ENCODE assay signal across 18 cellular contexts in the genomic region with DNA sequence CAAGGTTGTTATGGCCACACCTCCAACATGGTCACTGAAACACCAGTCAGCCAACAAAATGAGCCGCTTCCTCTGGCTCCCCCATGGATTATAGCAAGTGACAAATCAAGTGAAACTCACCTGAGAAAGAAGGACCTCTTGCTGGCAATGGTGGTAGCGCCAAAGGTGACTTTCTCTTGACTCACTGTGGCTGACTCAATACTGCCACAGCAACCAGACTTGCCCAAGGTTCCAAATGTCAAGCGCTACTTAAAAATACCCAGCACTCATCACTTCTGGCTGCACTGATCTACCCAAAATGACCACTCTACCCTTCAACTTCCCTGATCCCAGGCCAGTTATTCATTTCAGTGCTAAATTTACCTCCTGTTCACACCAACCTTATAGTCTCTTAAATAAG.
DNase-seq lines count a peak whose midpoint lies in the region; ATAC-seq, FAIRE-seq and TF ChIP-seq lines count a peak whose summit lies in the region.
"Had no signal": no experiment of that assay in that cellular context is flagged by ENCODE, and none has a peak within 500 bp of the region (broad histone marks: within the 10 kb centered on the region; RNA-seq: fewer than 3 reads in every experiment).

No MANE protein-coding gene starts in this region.

- peaks cover 30% of the 10 kb centered on the region for H3K4me1 Mint-ChIP-seq in activated naive CD8-positive, alpha-beta T cell treated with anti-CD3 and anti-CD28 coated beads for 36 hours

- no TSS peak for BruUV-seq in HCT116 (replicated peaks; lab: Mats Ljungman, UMichigan)

- H3K9me3 ChIP-seq in HCT116 (ENCODE audit: control insufficient read depth in 1 of 2, insufficient read depth in 1 of 2, low read depth in 1 of 2, low read length in 2 of 2), result no peaks in the 10 kb centered on the region
- H3K9me3 ChIP-seq in smooth muscle cell (replicated peaks; ENCODE audit: low read depth), result no peaks in the 10 kb centered on the region
- H3K9me3 ChIP-seq: ascending aorta, BLaER1, pancreas, tibial artery had no signal

- DNase-seq in GM12891 (ENCODE audit: insufficient read length, low spot score), result no peak
- DNase-seq in HCT116 (ENCODE audit: low read depth, low spot score), result peak; percentile 68
- peak; percentile 42 for DNase-seq in activated naive CD8-positive, alpha-beta T cell treated with anti-CD3 and anti-CD28 coated beads for 36 hours
- no peak for DNase-seq in smooth muscle cell (lab: John Stamatoyannopoulos, UW; ENCODE audit: unreplicated experiment)
- DNase-seq in cerebellum (ENCODE audit: low spot score), result no peak
- DNase-seq in NCI-H1092 (lab: John Stamatoyannopoulos, UW), result no peak
- DNase-seq: head of caudate nucleus, kidney, NCI-H2029 treated with DMSO at 0.1 percent for 48 hours, NCI-H69, OCI-M1, pancreas, tibial artery had no signal

- H3F3A ChIP-seq in smooth muscle cell (ENCODE audit: low read depth), result peaks cover 8% of the 10 kb centered on the region

- CTCF ChIA-PET in HCT116 (lab: Charles Lee), result no interaction called here

- H3K9me3 Mint-ChIP-seq in activated naive CD8-positive, alpha-beta T cell treated with anti-CD3 and anti-CD28 coated beads for 36 hours, result no peaks in the 10 kb centered on the region
- H3K9me3 Mint-ChIP-seq: dendritic cell treated with granulocyte-macrophage colony-stimulating factor and Interleukin-4, amounts not matched to agents 40 ng/mL and 50 ng/mL, for 4 days had no signal

- TF ChIP-seq CTCF in HCT116 (IDR thresholded peaks at IDR 0.05 in 2 of 3, conservative IDR thresholded peaks at IDR 0.05 in 1 of 3; ENCODE audit: borderline replicate concordance in 1 of 3, insufficient read depth in 1 of 3, low read depth in 2 of 3, low read length in 2 of 3), result 0 out of 6 replicates have a peak, but pooled peaks of 1 of the 3 experiments have one; percentile 19
- TF ChIP-seq CTCF in smooth muscle cell (IDR thresholded peaks at IDR 0.05; ENCODE audit: borderline replicate concordance, insufficient read depth, poor library complexity, severe bottlenecking), result no peak

- TF ChIP-seq RAD21 in HCT116 (IDR thresholded peaks at IDR 0.05; ENCODE audit: low read depth), result peak; percentile 32; the same call in 1 of the 2 replicates

- ATAC-seq in HCT116, result peak; percentile 82
- no peak for ATAC-seq in HG02938 (IDR thresholded peaks at IDR 0.05; ENCODE audit: unreplicated experiment)
- ATAC-seq: pancreas had no signal

- POLR2A ChIA-PET in HCT116 (lab: Charles Lee), result no interaction called here

- no peaks in the 10 kb centered on the region for H4K20me1 ChIP-seq in HCT116 (ENCODE audit: insufficient read depth)
- no peaks in the 10 kb centered on the region for H4K20me1 ChIP-seq in smooth muscle cell (ENCODE audit: low read depth)
- H4K20me1 ChIP-seq: BLaER1 had no signal

- H3K9me2 ChIP-seq in HCT116 (ENCODE audit: insufficient read depth), result no peaks in the 10 kb centered on the region

- H3K9ac ChIP-seq in HCT116 (ENCODE audit: low read length) (no peak overlapping the region), smooth muscle cell (ENCODE audit: low read depth) (no peak overlapping the region)
- H3K9ac ChIP-seq: BLaER1 had no signal

- FAIRE-seq in GM12891 (lab: Jason Lieb, UNC), result peak; percentile 13
- FAIRE-seq: kidney, pancreas, TTC549 had no signal

- H3K27me3 Mint-ChIP-seq in activated naive CD8-positive, alpha-beta T cell treated with anti-CD3 and anti-CD28 coated beads for 36 hours, result no peaks in the 10 kb centered on the region

- H3K4me2 ChIP-seq in HCT116 (ENCODE audit: low read length) (peak overlapping the region; percentile 30), smooth muscle cell (peak overlapping the region; percentile 41)
- H3K4me2 ChIP-seq: BLaER1 had no signal

- H3K4me3 ChIP-seq in HCT116 (replicated peaks in 1 of 2; ENCODE audit: low read depth in 1 of 2, low read length in 2 of 2) (no peak overlapping the region), smooth muscle cell (no peak overlapping the region)
- H3K4me3 ChIP-seq: ascending aorta, BLaER1, pancreas, tibial artery had no signal

- H3K4me1 ChIP-seq in HCT116 (ENCODE audit: control insufficient read depth in 1 of 2, insufficient read depth in 2 of 2, low read length in 2 of 2), result peaks cover 0 to 11% of the 10 kb centered on the region in 2 experiments; a peak in 2 of 4 replicates
- H3K4me1 ChIP-seq in smooth muscle cell (ENCODE audit: low read depth), result no peaks in the 10 kb centered on the region
- H3K4me1 ChIP-seq: ascending aorta, BLaER1, pancreas had no signal

- peaks cover 2% of the 10 kb centered on the region for H3K36me3 Mint-ChIP-seq in activated naive CD8-positive, alpha-beta T cell treated with anti-CD3 and anti-CD28 coated beads for 36 hours

- H2AFZ ChIP-seq in HCT116 (ENCODE audit: low read depth, low read length, poor library complexity, severe bottlenecking) (no peak overlapping the region), smooth muscle cell (ENCODE audit: low read depth) (no peak overlapping the region)

- intact Hi-C loops in HCT116 (cut with micrococcal nuclease), result no loop called here

- H3K27me3 ChIP-seq in HCT116 (ENCODE audit: insufficient read depth, low read length) (no peaks in the 10 kb centered on the region), smooth muscle cell (ENCODE audit: low read depth) (no peaks in the 10 kb centered on the region)
- H3K27me3 ChIP-seq: ascending aorta, BLaER1, pancreas had no signal

- no peak overlapping the region for H3K27ac ChIP-seq in HCT116 (ENCODE audit: low read depth, low read length)
- no peak overlapping the region for H3K27ac ChIP-seq in smooth muscle cell (ENCODE audit: low read depth)
- H3K27ac ChIP-seq: ascending aorta, BLaER1, pancreas, tibial artery had no signal

- TF ChIP-seq POLR2A in GM12891 (IDR thresholded peaks at IDR 0.05; ENCODE audit: low read depth, low read length), result no peak
- TF ChIP-seq POLR2A in HCT116 (IDR thresholded peaks at IDR 0.05; ENCODE audit: borderline replicate concordance, extremely low read depth, insufficient read depth, insufficient read length), result no peak

- 94% methylated on average over 3 of the region's 3 CpGs for WGBS in smooth muscle cell (ENCODE audit: low lambda C conversion rate)

- no peak overlapping the region for H3K27ac Mint-ChIP-seq in activated naive CD8-positive, alpha-beta T cell treated with anti-CD3 and anti-CD28 coated beads for 36 hours
- H3K27ac Mint-ChIP-seq: dendritic cell treated with granulocyte-macrophage colony-stimulating factor and Interleukin-4, amounts not matched to agents 40 ng/mL and 50 ng/mL, for 4 days had no signal

- no peaks in the 10 kb centered on the region for H3K79me2 ChIP-seq in HCT116 (ENCODE audit: insufficient read depth, low read length)
- no peaks in the 10 kb centered on the region for H3K79me2 ChIP-seq in smooth muscle cell (ENCODE audit: low read depth)

- RAD21 ChIA-PET in HCT116 (lab: Charles Lee; ENCODE audit: low non-redundant PET in 1 of 2, low total read pairs in 2 of 2, uncharacterized antibody in 2 of 2, unreplicated experiment in 2 of 2), result no interaction called here

- H3K36me3 ChIP-seq in HCT116 (ENCODE audit: control insufficient read depth in 1 of 2, insufficient read depth in 2 of 2, low read length in 2 of 2) (no peaks in the 10 kb centered on the region), smooth muscle cell (ENCODE audit: low read depth) (no peaks in the 10 kb centered on the region)
- H3K36me3 ChIP-seq: ascending aorta, BLaER1, pancreas, tibial artery had no signal

- H3K4me3 Mint-ChIP-seq in activated naive CD8-positive, alpha-beta T cell treated with anti-CD3 and anti-CD28 coated beads for 36 hours, result no peak overlapping the region
- H3K4me3 Mint-ChIP-seq: dendritic cell treated with granulocyte-macrophage colony-stimulating factor and Interleukin-4, amounts not matched to agents 40 ng/mL and 50 ng/mL, for 4 days had no signal

TF ChIP-seq in GM12891, 5 proteins besides CTCF, POLR2A, EP300 and RAD21:
- TF ChIP-seq POU2F2 (IDR thresholded peaks at IDR 0.05; ENCODE audit: low read depth, low read length) (no peak), PAX5 (IDR thresholded peaks at IDR 0.05; ENCODE audit: insufficient read depth, low read length, severe bottlenecking) (no peak), POLR2AphosphoS5 (IDR thresholded peaks at IDR 0.05; ENCODE audit: low read depth, low read length) (no peak), SPI1 (IDR thresholded peaks at IDR 0.05; ENCODE audit: low read depth, low read length) (no peak), TAF1 (IDR thresholded peaks at IDR 0.05; ENCODE audit: low read depth, low read length) (no peak)

TF ChIP-seq in HCT116, 20 proteins besides CTCF, POLR2A, EP300 and RAD21:
- TF ChIP-seq ZNF274 (IDR thresholded peaks at IDR 0.05; ENCODE audit: low read depth, low read length) (no peak), JUND (IDR thresholded peaks at IDR 0.05) (peak; percentile 42; the same call in 1 of the 2 replicates), FOSL1 (IDR thresholded peaks at IDR 0.05; ENCODE audit: low read depth) (peak; percentile 68), SP1 (IDR thresholded peaks at IDR 0.05; ENCODE audit: low read depth) (peak; percentile 41; the same call in 1 of the 2 replicates), SIN3A (IDR thresholded peaks at IDR 0.05; ENCODE audit: low read depth) (no peak), POLR2AphosphoS5 (IDR thresholded peaks at IDR 0.05; ENCODE audit: low read depth, low read length) (no peak), CBX3 (IDR thresholded peaks at IDR 0.05; ENCODE audit: low read depth) (0 out of 2 replicates have a peak, but pooled peaks have one; percentile 47), CEBPB (IDR thresholded peaks at IDR 0.05; ENCODE audit: low read depth) (0 out of 2 replicates have a peak, but pooled peaks have one; percentile 29)
- TF ChIP-seq, protein P1, sequence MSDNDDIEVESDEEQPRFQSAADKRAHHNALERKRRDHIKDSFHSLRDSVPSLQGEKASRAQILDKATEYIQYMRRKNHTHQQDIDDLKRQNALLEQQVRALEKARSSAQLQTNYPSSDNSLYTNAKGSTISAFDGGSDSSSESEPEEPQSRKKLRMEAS (IDR thresholded peaks at IDR 0.05), result no peak
- TF ChIP-seq, protein P2, sequence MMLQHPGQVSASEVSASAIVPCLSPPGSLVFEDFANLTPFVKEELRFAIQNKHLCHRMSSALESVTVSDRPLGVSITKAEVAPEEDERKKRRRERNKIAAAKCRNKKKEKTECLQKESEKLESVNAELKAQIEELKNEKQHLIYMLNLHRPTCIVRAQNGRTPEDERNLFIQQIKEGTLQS (IDR thresholded peaks at IDR 0.05), result no peak

Comparison
In these comparisons a context has a peak if more than half of its experiments do, and no peak if none do; other contexts are left out.
1. DNase-seq: peak in HCT116 (single experiment) and activated naive CD8-positive, alpha-beta T cell treated with anti-CD3 and anti-CD28 coated beads for 36 hours (single experiment); none in GM12891 (single experiment), smooth muscle cell (single experiment), cerebellum (single experiment) and NCI-H1092 (single experiment).